ENCODE assay signal across 31 cellular contexts in genomic region chr1:3480369-3480719, GRCh38. TPM values are rescaled to one million over a fixed set of nuclear protein-coding genes. Genes with fewer than 3 reads are reported as not detected.
"Had no signal": no experiment of that assay in that cellular context is flagged by ENCODE, and none has a peak within 500 bp of the region (broad histone marks: within the 10 kb centered on the region; RNA-seq: fewer than 3 reads in every experiment).

No MANE protein-coding gene starts in this region.

- H3K27ac ChIP-seq: adrenal gland, ascending aorta, cardiac muscle cell, coronary artery, dorsolateral prefrontal cortex, heart left ventricle, left lung, parathyroid adenoma, psoas muscle, right atrium auricular region, spleen, suprapubic skin, tibial artery, VCaP had no signal

- H3K27me3 Mint-ChIP-seq: brain had no signal

- H3K27ac Mint-ChIP-seq: activated naive CD8-positive, alpha-beta T cell; brain; effector memory CD8-positive, alpha-beta T cell; naive thymus-derived CD8-positive, alpha-beta T cell; T-helper 1 cell treated with Interleukin-12 subunit alpha and Interleukin-12 subunit beta and Interleukin-4 antibody, amounts not matched to agents 30 μg/mL and 1 μg/mL, for 36 hours had no signal

- DNase-seq: activated CD4-positive, alpha-beta T cell treated with anti-CD3 and anti-CD28 coated beads for 4 hours; activated CD4-positive, alpha-beta T cell treated with anti-CD3 and anti-CD28 coated beads, Interleukin-2, amount 50 U/mL, for 4 hours; activated effector memory CD4-positive, alpha-beta T cell treated with Interleukin-2 at 50 U/mL for 16 hours; activated naive CD4-positive, alpha-beta T cell treated with Interleukin-2 at 50 U/mL for 16 hours; adrenal gland; cerebellar nuclear complex; dorsolateral prefrontal cortex; effector memory CD8-positive, alpha-beta T cell; erythroblast; heart left ventricle; left lung; naive thymus-derived CD8-positive, alpha-beta T cell; occipital lobe; psoas muscle; spleen; stimulated activated naive CD4-positive, alpha-beta T cell; SW 1271; T-helper 9 cell; tibial artery had no signal

- H3K4me1 ChIP-seq: adrenal gland, ascending aorta, left lung, parathyroid adenoma, psoas muscle, right atrium auricular region, tibial artery had no signal

- H3K27me3 ChIP-seq: cardiac muscle cell, dorsolateral prefrontal cortex, heart left ventricle, right atrium auricular region had no signal

- H3K4me3 Mint-ChIP-seq: activated naive CD8-positive, alpha-beta T cell; brain; effector memory CD8-positive, alpha-beta T cell; naive thymus-derived CD8-positive, alpha-beta T cell; neural crest cell; T-helper 1 cell treated with Interleukin-12 subunit alpha and Interleukin-12 subunit beta and Interleukin-4 antibody, amounts not matched to agents 30 μg/mL and 1 μg/mL, for 36 hours had no signal

- H3K9ac ChIP-seq: parathyroid adenoma had no signal

- H3K9me3 Mint-ChIP-seq: effector memory CD8-positive, alpha-beta T cell; naive thymus-derived CD8-positive, alpha-beta T cell; neural crest cell; T-helper 1 cell treated with Interleukin-12 subunit alpha and Interleukin-12 subunit beta and Interleukin-4 antibody, amounts not matched to agents 30 μg/mL and 1 μg/mL, for 36 hours had no signal

- H3K36me3 ChIP-seq: adrenal gland, ascending aorta, cardiac muscle cell, heart left ventricle, left lung, right atrium auricular region, spleen, suprapubic skin, tibial artery had no signal

- H3K36me3 Mint-ChIP-seq: activated naive CD8-positive, alpha-beta T cell; brain; naive thymus-derived CD8-positive, alpha-beta T cell had no signal

- H3K4me1 Mint-ChIP-seq: brain, neural crest cell had no signal

- H3K9me3 ChIP-seq: adrenal gland, heart left ventricle, left lung, psoas muscle, right atrium auricular region, spleen, suprapubic skin had no signal

- H3K4me3 ChIP-seq: adrenal gland, ascending aorta, cardiac muscle cell, coronary artery, dorsolateral prefrontal cortex, heart left ventricle, left lung, psoas muscle, right atrium auricular region, spleen, suprapubic skin, tibial artery had no signal

- FAIRE-seq: TTC549 had no signal

RNA-seq across cellular contexts. Expression of gene ARHGEF16, which starts 25.9 kb away (rescaled TPM):
- total RNA-seq: ascending aorta; naive thymus-derived CD8-positive, alpha-beta T cell had no signal
- polyA plus RNA-seq: naive thymus-derived CD8-positive, alpha-beta T cell had no signal
